11 cellular contexts compared by ENCODE assay signal in genomic region chr12:120101617-120102016, GRCh38. TPM values are rescaled to one million over a fixed set of nuclear protein-coding genes. Genes with fewer than 3 reads are reported as not detected.
A peak's percentile ranks its signal among the peaks of the same experiment; 100 is the strongest.
DNase-seq lines count a peak whose midpoint lies in the region; ATAC-seq and TF ChIP-seq lines count a peak whose summit lies in the region.
"Had no signal": no experiment of that assay in that cellular context is flagged by ENCODE, and none has a peak within 500 bp of the region (broad histone marks: within the 10 kb centered on the region; RNA-seq: fewer than 3 reads in every experiment).

No MANE protein-coding gene starts in this region.

- no peaks in the 10 kb centered on the region; the same call in 1 of the 2 replicates for H3K36me3 ChIP-seq in GM23338 (ENCODE audit: insufficient read depth)
- peaks cover 20% of the 10 kb centered on the region for H3K36me3 ChIP-seq in fibroblast of lung (ENCODE audit: control insufficient read depth, insufficient read depth, low read length)

- no peaks in the 10 kb centered on the region for H3K9me2 ChIP-seq in GM23338 (ENCODE audit: insufficient read depth)

- H3K4me1 Mint-ChIP-seq in GM23338 = peaks cover 19% of the 10 kb centered on the region
- H3K4me1 Mint-ChIP-seq in stimulated activated memory B cell treated with anti-CD40 and anti-IgM and Interleukin-4, amounts not matched to agents 10 μg/mL and 1 μg/mL and 100 μg/mL, for 72 hours = peaks cover 49% of the 10 kb centered on the region

- no peaks in the 10 kb centered on the region for H3K9me3 Mint-ChIP-seq in GM23338
- no peaks in the 10 kb centered on the region for H3K9me3 Mint-ChIP-seq in stimulated activated memory B cell treated with anti-CD40 and anti-IgM and Interleukin-4, amounts not matched to agents 10 μg/mL and 1 μg/mL and 100 μg/mL, for 72 hours
- H3K9me3 Mint-ChIP-seq: naive B cell had no signal

- H3K4me3 Mint-ChIP-seq in GM23338 = no peak overlapping the region; the same call in 2 of the 3 replicates
- peak overlapping the region; percentile 2 for H3K4me3 Mint-ChIP-seq in stimulated activated memory B cell treated with anti-CD40 and anti-IgM and Interleukin-4, amounts not matched to agents 10 μg/mL and 1 μg/mL and 100 μg/mL, for 72 hours

- H3K27ac ChIP-seq in GM23338 (ENCODE audit: low read depth) (no peak overlapping the region), RWPE1 (peak overlapping the region; percentile 39), fibroblast of lung (ENCODE audit: insufficient read depth, low read length) (peak overlapping the region; percentile 51)
- H3K27ac ChIP-seq: colonic mucosa, GM23248 had no signal

- peaks cover 51% of the 10 kb centered on the region for H3K36me3 Mint-ChIP-seq in GM23338 (ENCODE audit: low read depth)
- peaks cover 82% of the 10 kb centered on the region for H3K36me3 Mint-ChIP-seq in stimulated activated memory B cell treated with anti-CD40 and anti-IgM and Interleukin-4, amounts not matched to agents 10 μg/mL and 1 μg/mL and 100 μg/mL, for 72 hours

- no peak for ATAC-seq in GM23338
- ATAC-seq in stimulated activated memory B cell treated with anti-CD40 and anti-IgM and Interleukin-4, amounts not matched to agents 10 μg/mL and 1 μg/mL and 100 μg/mL, for 72 hours = no peak
- ATAC-seq in HG03097 (IDR thresholded peaks at IDR 0.05; ENCODE audit: low FRiP score, unreplicated experiment) = no peak
- no peak for ATAC-seq in GM18867 (IDR thresholded peaks at IDR 0.05; ENCODE audit: unreplicated experiment)

- POLR2A ChIA-PET in RWPE1 (lab: Yijun Ruan, JAX; ENCODE audit: low non-redundant PET) = no interaction called here

- peak overlapping the region; percentile 14 for H3K27ac Mint-ChIP-seq in GM23338
- peak overlapping the region; percentile 35 for H3K27ac Mint-ChIP-seq in stimulated activated memory B cell treated with anti-CD40 and anti-IgM and Interleukin-4, amounts not matched to agents 10 μg/mL and 1 μg/mL and 100 μg/mL, for 72 hours

- no peaks in the 10 kb centered on the region; the same call in 1 of the 2 replicates for H3F3A ChIP-seq in GM23338 (replicated peaks; ENCODE audit: low read depth)

- TF ChIP-seq CTCF in GM23338 (conservative IDR thresholded peaks at IDR 0.05; ENCODE audit: low read depth in 2 of 2) (no peak), RWPE1 (conservative IDR thresholded peaks at IDR 0.05; ENCODE audit: low read depth) (no peak), fibroblast of lung (conservative IDR thresholded peaks at IDR 0.05 in 1 of 2, IDR thresholded peaks at IDR 0.05 in 1 of 2; ENCODE audit: low read depth in 1 of 2, low read length in 2 of 2) (no peak)

- CTCF ChIA-PET in RWPE1 (lab: Yijun Ruan, JAX) = interaction anchor here (0.6 kb wide), 1 partner anchor 945 kb away, joined by 3 read pairs; no protein-coding TSS in a partner anchor

- H3K27me3 ChIP-seq in GM23338 (ENCODE audit: insufficient read depth) (no peaks in the 10 kb centered on the region), fibroblast of lung (ENCODE audit: control insufficient read depth, insufficient read depth, low read length) (no peaks in the 10 kb centered on the region)
- H3K27me3 ChIP-seq: colonic mucosa had no signal

- H3K9me3 ChIP-seq in fibroblast of lung (ENCODE audit: control insufficient read depth, insufficient read depth, low read depth, low read length) = no peaks in the 10 kb centered on the region
- H3K9me3 ChIP-seq: colonic mucosa had no signal

- peaks cover 7% of the 10 kb centered on the region for H3K4me1 ChIP-seq in GM23338 (ENCODE audit: insufficient read depth)
- peaks cover 8% of the 10 kb centered on the region for H3K4me1 ChIP-seq in fibroblast of lung (ENCODE audit: control insufficient read depth, extremely low read depth, insufficient read depth, low read length)

- H4K20me1 ChIP-seq in GM23338 (replicated peaks; ENCODE audit: insufficient read depth) (peaks cover 3% of the 10 kb centered on the region; the same call in 1 of the 2 replicates), fibroblast of lung (ENCODE audit: control insufficient read depth, extremely low read depth, insufficient read depth, low read length) (no peaks in the 10 kb centered on the region)

- no peak overlapping the region for H3K9ac ChIP-seq in fibroblast of lung (ENCODE audit: insufficient read depth, low read length)
- H3K9ac ChIP-seq: GM23248 had no signal

- no peak overlapping the region for H2AFZ ChIP-seq in GM23338
- H2AFZ ChIP-seq in fibroblast of lung (ENCODE audit: low read length) = no peak overlapping the region
- H2AFZ ChIP-seq: GM23248 had no signal

- DNase-seq in GM23338 (ENCODE audit: low spot score) = no peak
- DNase-seq in RWPE1 (ENCODE audit: low spot score) = no peak
- DNase-seq in fibroblast of lung (ENCODE audit: low read depth in 2 of 2) = no peak
- DNase-seq in UCSD-AML1 (lab: John Stamatoyannopoulos, UW; ENCODE audit: unreplicated experiment) = no peak
- DNase-seq: colonic mucosa; GM23248; naive B cell; stimulated activated CD4-positive, alpha-beta T cell treated with anti-CD3 and anti-CD28 coated beads, Interleukin-2, amount 100 ng/mL, for 48 hours had no signal

- H3K4me2 ChIP-seq in GM23338 (no peak overlapping the region), fibroblast of lung (ENCODE audit: extremely low read depth, insufficient read depth, low read length) (peak overlapping the region; percentile 77)

- H3K4me3 ChIP-seq in GM23338 = no peak overlapping the region
- H3K4me3 ChIP-seq in fibroblast of lung (replicated peaks in 1 of 4; ENCODE audit: control extremely low read depth in 1 of 4, insufficient read depth in 1 of 4, low read depth in 3 of 4, low read length in 4 of 4) = peak overlapping the region in 2 of 4 experiments; percentile 13 to 27
- H3K4me3 ChIP-seq: colonic mucosa, GM23248 had no signal

- H3K27me3 Mint-ChIP-seq in GM23338 (ENCODE audit: insufficient read depth, low read depth, poor library complexity) = peaks cover 5% of the 10 kb centered on the region
- H3K27me3 Mint-ChIP-seq in stimulated activated memory B cell treated with anti-CD40 and anti-IgM and Interleukin-4, amounts not matched to agents 10 μg/mL and 1 μg/mL and 100 μg/mL, for 72 hours = no peaks in the 10 kb centered on the region
- H3K27me3 Mint-ChIP-seq: naive B cell had no signal

- peaks cover 50% of the 10 kb centered on the region for H3K79me2 ChIP-seq in GM23338 (replicated peaks; ENCODE audit: insufficient read depth)
- H3K79me2 ChIP-seq in fibroblast of lung (ENCODE audit: control insufficient read depth, insufficient read depth, low read length) = peaks cover 62% of the 10 kb centered on the region

TF ChIP-seq in GM23338, 12 proteins besides CTCF, POLR2A, EP300 and RAD21 (continues in another document):
- TF ChIP-seq POLR2AphosphoS5 (IDR thresholded peaks at IDR 0.05; ENCODE audit: low read depth) (no peak), ETS1 (IDR thresholded peaks at IDR 0.05) (no peak), JUNB (IDR thresholded peaks at IDR 0.05; ENCODE audit: unreplicated experiment) (no peak), EZH2 (IDR thresholded peaks at IDR 0.05; ENCODE audit: low read depth, unreplicated experiment) (no peak), ZNF114 (CRISPR knock-in tag; IDR thresholded peaks at IDR 0.05) (no peak), CREB1 (CRISPR knock-in tag; IDR thresholded peaks at IDR 0.05; ENCODE audit: low read depth) (no peak), STAT1 (IDR thresholded peaks at IDR 0.05; ENCODE audit: unreplicated experiment) (no peak), ZNF331 (CRISPR knock-in tag; IDR thresholded peaks at IDR 0.05; ENCODE audit: low read depth) (no peak), NANOG (IDR thresholded peaks at IDR 0.05; ENCODE audit: borderline replicate concordance) (no peak)
- TF ChIP-seq, protein P1, sequence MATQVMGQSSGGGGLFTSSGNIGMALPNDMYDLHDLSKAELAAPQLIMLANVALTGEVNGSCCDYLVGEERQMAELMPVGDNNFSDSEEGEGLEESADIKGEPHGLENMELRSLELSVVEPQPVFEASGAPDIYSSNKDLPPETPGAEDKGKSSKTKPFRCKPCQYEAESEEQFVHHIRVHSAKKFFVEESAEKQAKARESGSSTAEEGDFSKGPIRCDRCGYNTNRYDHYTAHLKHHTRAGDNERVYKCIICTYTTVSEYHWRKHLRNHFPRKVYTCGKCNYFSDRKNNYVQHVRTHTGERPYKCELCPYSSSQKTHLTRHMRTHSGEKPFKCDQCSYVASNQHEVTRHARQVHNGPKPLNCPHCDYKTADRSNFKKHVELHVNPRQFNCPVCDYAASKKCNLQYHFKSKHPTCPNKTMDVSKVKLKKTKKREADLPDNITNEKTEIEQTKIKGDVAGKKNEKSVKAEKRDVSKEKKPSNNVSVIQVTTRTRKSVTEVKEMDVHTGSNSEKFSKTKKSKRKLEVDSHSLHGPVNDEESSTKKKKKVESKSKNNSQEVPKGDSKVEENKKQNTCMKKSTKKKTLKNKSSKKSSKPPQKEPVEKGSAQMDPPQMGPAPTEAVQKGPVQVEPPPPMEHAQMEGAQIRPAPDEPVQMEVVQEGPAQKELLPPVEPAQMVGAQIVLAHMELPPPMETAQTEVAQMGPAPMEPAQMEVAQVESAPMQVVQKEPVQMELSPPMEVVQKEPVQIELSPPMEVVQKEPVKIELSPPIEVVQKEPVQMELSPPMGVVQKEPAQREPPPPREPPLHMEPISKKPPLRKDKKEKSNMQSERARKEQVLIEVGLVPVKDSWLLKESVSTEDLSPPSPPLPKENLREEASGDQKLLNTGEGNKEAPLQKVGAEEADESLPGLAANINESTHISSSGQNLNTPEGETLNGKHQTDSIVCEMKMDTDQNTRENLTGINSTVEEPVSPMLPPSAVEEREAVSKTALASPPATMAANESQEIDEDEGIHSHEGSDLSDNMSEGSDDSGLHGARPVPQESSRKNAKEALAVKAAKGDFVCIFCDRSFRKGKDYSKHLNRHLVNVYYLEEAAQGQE (IDR thresholded peaks at IDR 0.05; ENCODE audit: unreplicated experiment) = no peak

RNA-seq across cellular contexts. Expression of gene RAB35, which starts 14.9 kb away (rescaled TPM):
- 15.9 and 16.9 TPM in 2 replicates for total RNA-seq in GM23338 (2014; rRNA removed; shearing (Covaris generic))
- 9.9 and 12.6 TPM in 2 replicates for polyA plus RNA-seq in GM23338 (2016; fragmentation: Nextera tagmentation; extraction: Ambion mirVana)
- 23.4 and 29.7 TPM in 2 replicates for total RNA-seq in fibroblast of lung
- 51.4 and 70.9 TPM in 2 replicates for polyA plus RNA-seq in fibroblast of lung
- 48.2 and 53.8 TPM in 2 replicates for polyA plus RNA-seq in fibroblast of lung (2012)
- 62.9 and 111 TPM in 2 replicates for polyA minus RNA-seq in fibroblast of lung (ENCODE audit: low replicate concordance)
